1 cellular context compared by ENCODE assay signal in genomic region chr20:53942121-53942816, GRCh38.
TF ChIP-seq lines count a peak whose summit lies in the region.

No MANE protein-coding gene starts in this region.

TF ChIP-seq in HepG2, 621 proteins besides CTCF, POLR2A, EP300 and RAD21 (continued from another document):
- TF ChIP-seq LBX2 (CRISPR knock-in tag; IDR thresholded peaks at IDR 0.05; ENCODE audit: borderline replicate concordance) (no peak), SOX6 (IDR thresholded peaks at IDR 0.05) (no peak), SOX6 (CRISPR knock-in tag; IDR thresholded peaks at IDR 0.05) (no peak), ZBTB7B (CRISPR knock-in tag; IDR thresholded peaks at IDR 0.05) (0 out of 2 replicates have a peak, but pooled peaks have one; percentile 2), NCOR1 (IDR thresholded peaks at IDR 0.05; ENCODE audit: borderline replicate concordance, low read length) (no peak), MEF2D (CRISPR knock-in tag; IDR thresholded peaks at IDR 0.05) (no peak), MIER3 (CRISPR knock-in tag; IDR thresholded peaks at IDR 0.05; ENCODE audit: borderline replicate concordance) (no peak), MIXL1 (CRISPR knock-in tag; IDR thresholded peaks at IDR 0.05) (no peak), MYC (CRISPR knock-in tag; IDR thresholded peaks at IDR 0.05; ENCODE audit: borderline replicate concordance) (no peak), NAIF1 (CRISPR knock-in tag; IDR thresholded peaks at IDR 0.05; ENCODE audit: borderline replicate concordance) (no peak), RXRB (CRISPR knock-in tag; IDR thresholded peaks at IDR 0.05; ENCODE audit: borderline replicate concordance) (no peak), ZNF580 (CRISPR knock-in tag; IDR thresholded peaks at IDR 0.05; ENCODE audit: borderline replicate concordance, low read depth) (no peak), ZNF329 (CRISPR knock-in tag; IDR thresholded peaks at IDR 0.05; ENCODE audit: low read depth) (no peak), BRCA1 (CRISPR knock-in tag; IDR thresholded peaks at IDR 0.05) (no peak), ZBED4 (CRISPR knock-in tag; IDR thresholded peaks at IDR 0.05; ENCODE audit: borderline replicate concordance) (no peak), HMGXB4 (CRISPR knock-in tag; IDR thresholded peaks at IDR 0.05; ENCODE audit: borderline replicate concordance in 1 of 2, low read depth in 1 of 2) (no peak), AKNA (CRISPR knock-in tag; IDR thresholded peaks at IDR 0.05; ENCODE audit: borderline replicate concordance) (no peak), ZNF281 (CRISPR knock-in tag; IDR thresholded peaks at IDR 0.05; ENCODE audit: borderline replicate concordance) (no peak), SNAPC5 (CRISPR knock-in tag; IDR thresholded peaks at IDR 0.05; ENCODE audit: borderline replicate concordance) (no peak), ZNF800 (CRISPR knock-in tag; IDR thresholded peaks at IDR 0.05) (0 out of 2 replicates have a peak, but pooled peaks have one; percentile 31), ZNF142 (CRISPR knock-in tag; IDR thresholded peaks at IDR 0.05) (0 out of 2 replicates have a peak, but pooled peaks have one; percentile 26), ZFY (CRISPR knock-in tag; IDR thresholded peaks at IDR 0.05) (peak; percentile 29; the same call in 1 of the 2 replicates), ZNF124 (CRISPR knock-in tag; IDR thresholded peaks at IDR 0.05) (no peak), TFE3 (CRISPR knock-in tag; IDR thresholded peaks at IDR 0.05) (no peak)
